ENCODE assay signal across 10 cellular contexts in the genomic region with DNA sequence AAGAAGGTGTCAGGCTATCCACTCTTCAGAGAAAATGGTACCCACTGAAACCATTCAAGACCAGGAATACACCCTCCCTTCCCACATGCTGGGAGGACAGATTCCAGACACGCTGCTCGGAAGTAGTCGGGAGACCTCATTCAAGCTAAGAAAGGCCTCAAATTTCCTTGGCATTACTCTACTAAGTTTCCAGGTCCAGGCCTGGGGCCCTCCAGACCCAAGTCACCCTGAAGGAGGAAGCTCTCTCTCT. TPM values are rescaled to one million over a fixed set of nuclear protein-coding genes. Genes with fewer than 3 reads are reported as not detected.
DNase-seq lines count a peak whose midpoint lies in the region; ATAC-seq, FAIRE-seq and TF ChIP-seq lines count a peak whose summit lies in the region.
"Had no signal": no experiment of that assay in that cellular context is flagged by ENCODE, and none has a peak within 500 bp of the region (broad histone marks: within the 10 kb centered on the region; RNA-seq: fewer than 3 reads in every experiment).

No MANE protein-coding gene starts in this region.

- peaks cover 43% of the 10 kb centered on the region for H4K20me1 ChIP-seq in PC-3 (ENCODE audit: low read length)

- CTCF ChIA-PET in PC-3 (lab: Charles Lee) = interaction anchor here (0.5 to 6.8 kb wide), 11 partner anchors 9 to 63 kb away, joined by 3 to 142 read pairs (median 5); a partner anchor contains a TSS

- intact Hi-C loops in PC-3 (cut with micrococcal nuclease) (loop anchor here (1.0 kb wide), 1 partner anchor 63 kb away; a partner anchor contains a TSS), pancreas (cut with DNase I) (loop anchor here in 2 of 3 donors (5.0 kb wide), 1 partner anchor 34 kb away; no protein-coding TSS in a partner anchor)

- peak overlapping the region; percentile 48; the same call in 1 of the 2 replicates for H3K9ac ChIP-seq in ES-I3 (ENCODE audit: low read depth, low read length)
- peak overlapping the region; percentile 9 for H3K9ac ChIP-seq in PC-3 (ENCODE audit: low read length)

- 24 to 31% methylated on average over 3 of the region's 3 CpGs for WGBS in pancreas, 2 donors

- H3K4me3 ChIP-seq in PC-3 (ENCODE audit: low read length) (peak overlapping the region; percentile 16; the same call in 1 of the 2 replicates), pancreas (peak overlapping the region in 1 of 4 donors; percentile 17)

- peaks cover 91% of the 10 kb centered on the region for H3K79me2 ChIP-seq in PC-3 (ENCODE audit: low read length)

- H2AFZ ChIP-seq in PC-3 (ENCODE audit: low read length) = no peak overlapping the region

- TF ChIP-seq CTCF in PC-3 (conservative IDR thresholded peaks at IDR 0.05; ENCODE audit: low read depth, low read length) (no peak), pancreas (IDR thresholded peaks at IDR 0.05) (no peak)

- ATAC-seq in PC-3 (no peak), pancreas (no peak), HG02763 (IDR thresholded peaks at IDR 0.05; ENCODE audit: unreplicated experiment) (no peak), GM21786 (IDR thresholded peaks at IDR 0.05; ENCODE audit: unreplicated experiment) (no peak)

- no peaks in the 10 kb centered on the region for H3K9me2 ChIP-seq in PC-3 (replicated peaks; ENCODE audit: low read length)

- H3K9me3 ChIP-seq in ES-I3 (ENCODE audit: control insufficient read depth, insufficient read depth, low read length) (no peaks in the 10 kb centered on the region), PC-3 (ENCODE audit: low read length) (no peaks in the 10 kb centered on the region), pancreas (no peaks in the 10 kb centered on the region)

- H3K4me2 ChIP-seq in PC-3 (ENCODE audit: low read length) = peak overlapping the region; percentile 98

- H3F3A ChIP-seq in PC-3 (ENCODE audit: low read length, unreplicated experiment) = peaks cover 27% of the 10 kb centered on the region

- peaks cover 6% of the 10 kb centered on the region; the same call in 1 of the 2 replicates for H3K36me3 ChIP-seq in ES-I3 (ENCODE audit: insufficient read depth, low read length)
- peaks cover 46% of the 10 kb centered on the region for H3K36me3 ChIP-seq in PC-3 (ENCODE audit: low read depth, low read length)
- H3K36me3 ChIP-seq in pancreas = peaks cover 0 to under 1% (median 0%) of the 10 kb centered on the region in 3 donors

- H3K4me1 ChIP-seq in ES-I3 (ENCODE audit: insufficient read depth, low read length) = peaks cover 59% of the 10 kb centered on the region
- peaks cover 55% of the 10 kb centered on the region for H3K4me1 ChIP-seq in PC-3 (ENCODE audit: insufficient read depth, low read length)
- peaks cover 51 to 71% (median 52%) of the 10 kb centered on the region in 3 donors for H3K4me1 ChIP-seq in pancreas

- H3K27ac ChIP-seq in PC-3 (ENCODE audit: low read length) (peak overlapping the region; percentile 99), epithelial cell of prostate (peak overlapping the region; percentile 99), pancreas (peak overlapping the region in 3 of 4 donors; percentile 29 to 77 (median 46))
- H3K27ac ChIP-seq: HL-60 had no signal

- FAIRE-seq in pancreas (lab: Jason Lieb, UNC) = no peak
- FAIRE-seq: urothelium cell line had no signal

- H3K27me3 ChIP-seq in PC-3 (ENCODE audit: low read length) (no peaks in the 10 kb centered on the region), pancreas (no peaks in the 10 kb centered on the region)

- no TSS peak for BruUV-seq in PC-3 (replicated peaks; lab: Mats Ljungman, UMichigan)

- DNase-seq in PC-3 (no peak), epithelial cell of prostate (ENCODE audit: low read depth, low spot score) (no peak), pancreas (no peak), DMS114 treated with DMSO at 0.1 percent for 48 hours (lab: John Stamatoyannopoulos, UW; ENCODE audit: unreplicated experiment) (no peak), Kasumi-1 (lab: John Stamatoyannopoulos, UW) (no peak)

- POLR2A ChIA-PET in PC-3 (lab: Charles Lee; ENCODE audit: unreplicated experiment) = interaction anchor here (0.5 to 1.8 kb wide), 5 partner anchors 17 to 64 kb away, joined by 3 to 20 read pairs (median 5); a partner anchor contains a TSS

RNA-seq across cellular contexts. Expression of a gene that starts 27.1 kb away (rescaled TPM):
- 6,714 and 7,550 TPM in 2 replicates for total RNA-seq in PC-3 (2014; rRNA removed)
- total RNA-seq in pancreas = 1,000 to 10,000 TPM; 1,016 to 2,628 (median 1,602) TPM
- polyA plus RNA-seq in pancreas = 1,000 to 10,000 TPM; 1,778 to 1,915 TPM

RNA-seq across cellular contexts. Expression of a gene that starts 33.5 kb away (rescaled TPM):
- 254 and 334 TPM in 2 replicates for total RNA-seq in PC-3 (2014; rRNA removed)
- total RNA-seq in pancreas = 10 to 100 TPM; 35.3 to 54.1 (median 40.4) TPM
- polyA plus RNA-seq in pancreas = 10 to 100 TPM; 18.9 to 32.4 TPM

RNA-seq across cellular contexts. Expression of a gene that starts 37.6 kb away (rescaled TPM):
- total RNA-seq in PC-3 (2014; rRNA removed) = 313 and 413 TPM in 2 replicates
- total RNA-seq in pancreas = 10 to 100 TPM; 20.9 to 37.5 (median 26.2) TPM
- polyA plus RNA-seq in pancreas = 10 to 100 TPM; 45.4 to 59.0 TPM

Comparison
In these comparisons a context has a peak if more than half of its experiments do, and no peak if none do; other contexts are left out.
1. H3K27ac ChIP-seq: peak in every context shown above with its lines; median percentile 99 in PC-3; 99 in epithelial cell of prostate; 46 in pancreas.